In the genomic region with DNA sequence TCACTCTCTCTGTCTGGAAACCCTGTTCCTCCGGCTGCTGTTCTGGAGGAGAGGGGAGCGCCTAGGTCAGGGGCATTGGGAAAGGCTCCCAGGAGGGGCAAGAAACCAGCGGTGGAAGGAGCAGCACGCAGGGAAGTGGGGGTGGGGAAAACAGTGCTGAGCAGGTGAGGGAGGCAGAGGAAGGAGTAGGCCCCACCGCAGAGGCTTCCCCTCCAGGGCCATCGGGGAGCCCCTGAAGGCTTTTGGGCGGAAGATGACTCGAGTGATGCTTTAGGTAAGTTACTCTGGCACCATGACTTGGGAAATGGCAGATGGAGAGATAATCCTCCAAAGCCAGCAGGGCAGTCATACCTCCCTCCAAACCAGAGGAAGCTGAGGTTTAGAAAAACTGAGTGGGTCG, we compare ENCODE assay signal across 11 cellular contexts.
DNase-seq lines count a peak whose midpoint lies in the region; ATAC-seq and TF ChIP-seq lines count a peak whose summit lies in the region.
"Had no signal": no experiment of that assay in that cellular context is flagged by ENCODE, and none has a peak within 500 bp of the region (broad histone marks: within the 10 kb centered on the region; RNA-seq: fewer than 3 reads in every experiment).

No MANE protein-coding gene starts in this region.

- no peaks in the 10 kb centered on the region for H3K9me2 ChIP-seq in SU-DHL-6 (replicated peaks; ENCODE audit: insufficient read depth, low read length)

- TF ChIP-seq CTCF in SU-DHL-6 (IDR thresholded peaks at IDR 0.05; ENCODE audit: insufficient read depth, low read length, poor library complexity, severe bottlenecking): no peak
- no peak for TF ChIP-seq CTCF in left lung (IDR thresholded peaks at IDR 0.05)

- H3K9me3 Mint-ChIP-seq in activated CD4-positive, alpha-beta T cell treated with anti-CD3 and anti-CD28 coated beads, Interleukin-2, amount 10 ng/mL, durations not matched to agents 24 days and 14 days: no peaks in the 10 kb centered on the region

- H3K9ac ChIP-seq in SU-DHL-6 (ENCODE audit: low read length): peak overlapping the region; percentile 50

- peak overlapping the region; percentile 91 for H3K27ac ChIP-seq in SU-DHL-6 (ENCODE audit: low read depth, low read length)
- H3K27ac ChIP-seq in left lung: peak overlapping the region; percentile 68 to 92
- H3K27ac ChIP-seq: epithelial cell of prostate had no signal

- no peak for ATAC-seq in left lung
- peak; percentile 35 for ATAC-seq in stimulated activated naive CD8-positive, alpha-beta T cell treated with anti-CD3 and anti-CD28 coated beads, Interleukin-15, Interleukin-2, amounts not matched to agents 100 U/mL and 50 U/mL, for 24 hours
- no peak for ATAC-seq in GM19467 (IDR thresholded peaks at IDR 0.05; ENCODE audit: unreplicated experiment)
- ATAC-seq in GM21360 (IDR thresholded peaks at IDR 0.05; ENCODE audit: unreplicated experiment): no peak

- peaks cover 3 to 82% of the 10 kb centered on the region in 2 donors for H3K4me1 ChIP-seq in left lung

- peaks cover 18% of the 10 kb centered on the region for H3K79me2 ChIP-seq in SU-DHL-6 (ENCODE audit: insufficient read depth, low read length)

- H3K9me3 ChIP-seq in SU-DHL-6 (ENCODE audit: insufficient read depth, low read length) (no peaks in the 10 kb centered on the region), left lung (no peaks in the 10 kb centered on the region)

- intact Hi-C loops in activated CD4-positive, alpha-beta T cell treated with anti-CD3 and anti-CD28 coated beads, Interleukin-2, amount 10 ng/mL, durations not matched to agents 24 days and 14 days (cut with micrococcal nuclease): no loop called here
- intact Hi-C loops in left lung (cut with DNase I): no loop called here

- H3K27me3 ChIP-seq in SU-DHL-6 (ENCODE audit: low read length) (no peaks in the 10 kb centered on the region), left lung (no peaks in the 10 kb centered on the region)

- peaks cover 37% of the 10 kb centered on the region for H3K4me1 Mint-ChIP-seq in activated CD4-positive, alpha-beta T cell treated with anti-CD3 and anti-CD28 coated beads, Interleukin-2, amount 10 ng/mL, durations not matched to agents 24 days and 14 days

- H3K4me2 ChIP-seq in SU-DHL-6 (ENCODE audit: low read depth, low read length, poor library complexity, severe bottlenecking): peak overlapping the region; percentile 46

- peaks cover 3% of the 10 kb centered on the region for H3K27me3 Mint-ChIP-seq in activated CD4-positive, alpha-beta T cell treated with anti-CD3 and anti-CD28 coated beads, Interleukin-2, amount 10 ng/mL, durations not matched to agents 24 days and 14 days

- H3K27ac Mint-ChIP-seq in activated CD4-positive, alpha-beta T cell treated with anti-CD3 and anti-CD28 coated beads, Interleukin-2, amount 10 ng/mL, durations not matched to agents 24 days and 14 days: peak overlapping the region; percentile 20

- H3F3A ChIP-seq in SU-DHL-6 (ENCODE audit: insufficient read depth): peaks cover 90% of the 10 kb centered on the region

- DNase-seq in activated CD4-positive, alpha-beta T cell treated with anti-CD3 and anti-CD28 coated beads, Interleukin-2, amount 10 ng/mL, durations not matched to agents 24 days and 14 days: peak; percentile 60
- DNase-seq in activated CD4-positive, alpha-beta T cell treated with anti-CD3 and anti-CD28 coated beads, Interleukin-2, amount 50 U/mL, for 4 hours: no peak
- no peak for DNase-seq in left lung
- DNase-seq in stimulated activated naive CD8-positive, alpha-beta T cell treated with anti-CD3 and anti-CD28 coated beads, Interleukin-15, Interleukin-2, amounts not matched to agents 100 U/mL and 50 U/mL, for 24 hours: peak; percentile 37
- DNase-seq in AG08396 (ENCODE audit: low spot score): no peak
- DNase-seq: central memory CD4-positive, alpha-beta T cell had no signal

- no peaks in the 10 kb centered on the region for H3K36me3 Mint-ChIP-seq in activated CD4-positive, alpha-beta T cell treated with anti-CD3 and anti-CD28 coated beads, Interleukin-2, amount 10 ng/mL, durations not matched to agents 24 days and 14 days (ENCODE audit: low read depth)

- H3K4me3 Mint-ChIP-seq in activated CD4-positive, alpha-beta T cell treated with anti-CD3 and anti-CD28 coated beads, Interleukin-2, amount 10 ng/mL, durations not matched to agents 24 days and 14 days: no peak overlapping the region

- H3K36me3 ChIP-seq in SU-DHL-6 (ENCODE audit: low read length) (0 out of 2 replicates have a peak, but pooled peaks cover 1% of the 10 kb centered on the region), left lung (no peaks in the 10 kb centered on the region)

- H4K20me1 ChIP-seq in SU-DHL-6 (ENCODE audit: low read depth, low read length): no peaks in the 10 kb centered on the region

- H3K4me3 ChIP-seq in SU-DHL-6 (ENCODE audit: insufficient read depth, low read length, poor library complexity, severe bottlenecking): no peak overlapping the region
- no peak overlapping the region for H3K4me3 ChIP-seq in left lung
- H3K4me3 ChIP-seq: skin epidermis had no signal

- no peak overlapping the region for H2AFZ ChIP-seq in SU-DHL-6 (ENCODE audit: low read depth, low read length, severe bottlenecking)

Comparison
In these comparisons a context has a peak if more than half of its experiments do, and no peak if none do; other contexts are left out.
1. DNase-seq: peak in activated CD4-positive, alpha-beta T cell treated with anti-CD3 and anti-CD28 coated beads, Interleukin-2, amount 10 ng/mL, durations not matched to agents 24 days and 14 days (single experiment) and stimulated activated naive CD8-positive, alpha-beta T cell treated with anti-CD3 and anti-CD28 coated beads, Interleukin-15, Interleukin-2, amounts not matched to agents 100 U/mL and 50 U/mL, for 24 hours (single experiment); none in activated CD4-positive, alpha-beta T cell treated with anti-CD3 and anti-CD28 coated beads, Interleukin-2, amount 50 U/mL, for 4 hours (0 of 2), left lung (0 of 2) and AG08396 (single experiment).